In the genomic region with DNA sequence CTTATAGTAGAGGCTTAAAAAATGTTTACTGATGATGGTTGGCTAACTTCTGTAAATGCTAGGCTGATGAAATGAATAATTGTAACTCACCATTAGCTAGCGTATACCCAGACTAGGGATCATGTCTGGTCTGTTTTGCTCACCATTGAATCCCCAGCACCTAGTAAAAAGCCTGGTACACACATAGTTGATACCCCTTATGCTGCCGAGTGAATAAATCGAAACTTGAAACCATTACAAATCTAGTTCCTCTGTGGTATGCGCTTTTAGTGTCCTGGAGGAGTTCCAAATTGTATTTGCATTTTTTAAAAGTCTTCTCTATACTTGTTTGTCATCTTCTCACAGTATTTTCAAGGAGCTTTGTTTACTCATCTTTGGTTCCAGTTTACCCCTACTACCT, we compare ENCODE assay signal across 7 cellular contexts. TPM values are rescaled to one million over a fixed set of nuclear protein-coding genes. Genes with fewer than 3 reads are reported as not detected.
DNase-seq lines count a peak whose midpoint lies in the region; ATAC-seq, FAIRE-seq and TF ChIP-seq lines count a peak whose summit lies in the region.

No MANE protein-coding gene starts in this region.

- H3K27me3 Mint-ChIP-seq in activated naive CD8-positive, alpha-beta T cell: no peaks in the 10 kb centered on the region

- peak overlapping the region; percentile 88 for H3K27ac ChIP-seq in lower lobe of right lung

- no peak for TF ChIP-seq POLR2A in GM12892 (IDR thresholded peaks at IDR 0.05; ENCODE audit: low read depth, low read length)

- H3K9me3 Mint-ChIP-seq in activated naive CD8-positive, alpha-beta T cell (ENCODE audit: low read depth): no peaks in the 10 kb centered on the region

- peak overlapping the region; percentile 73 for H3K4me3 ChIP-seq in lower lobe of right lung

- no peaks in the 10 kb centered on the region for H3K9me3 ChIP-seq in lower lobe of right lung

- ATAC-seq in HG03442 (IDR thresholded peaks at IDR 0.05; ENCODE audit: unreplicated experiment): peak; percentile 35
- ATAC-seq in lower lobe of right lung: no peak
- no peak for ATAC-seq in GM19023 (IDR thresholded peaks at IDR 0.05; ENCODE audit: unreplicated experiment)

- peaks cover 47% of the 10 kb centered on the region for H3K4me1 Mint-ChIP-seq in activated naive CD8-positive, alpha-beta T cell (ENCODE audit: low read depth)

- H3K36me3 ChIP-seq in lower lobe of right lung: peaks cover 36% of the 10 kb centered on the region

- H3K4me3 Mint-ChIP-seq in activated naive CD8-positive, alpha-beta T cell: peak overlapping the region; percentile 92

- H3K27ac Mint-ChIP-seq in activated naive CD8-positive, alpha-beta T cell: peak overlapping the region; percentile 43

- H3K4me1 ChIP-seq in lower lobe of right lung: peaks cover 24% of the 10 kb centered on the region

- peaks cover 3% of the 10 kb centered on the region for H3K36me3 Mint-ChIP-seq in activated naive CD8-positive, alpha-beta T cell

- intact Hi-C loops in lower lobe of right lung (cut with DNase I): no loop called here

- H3K27me3 ChIP-seq in lower lobe of right lung (ENCODE audit: low read depth): no peaks in the 10 kb centered on the region

- DNase-seq in GM12892 (ENCODE audit: insufficient read length): peak; percentile 19
- no peak for DNase-seq in lower lobe of right lung
- DNase-seq in GDM1 (lab: John Stamatoyannopoulos, UW): no peak
- no peak for DNase-seq in ecto neural progenitor cell (ENCODE audit: low spot score)

- FAIRE-seq in GM12892 (lab: Jason Lieb, UNC): peak; percentile 73

- no peak for TF ChIP-seq CTCF in lower lobe of right lung (IDR thresholded peaks at IDR 0.05)

RNA-seq across cellular contexts. Expression of gene TAF1B, which starts 1.3 kb away (rescaled TPM):
- polyA plus RNA-seq in GM12892 (2012; ENCODE audit: missing spikeins): 10.7 TPM
- total RNA-seq in lower lobe of right lung: 22.9 TPM
